In genomic region chr6:105188251-105188650, GRCh38 we compare ENCODE assay signal across 10 cellular contexts.
"Had no signal": no experiment of that assay in that cellular context is flagged by ENCODE, and none has a peak within 500 bp of the region (broad histone marks: within the 10 kb centered on the region; RNA-seq: fewer than 3 reads in every experiment).

No MANE protein-coding gene starts in this region.

- H3K36me3 ChIP-seq: HAP-1 had no signal

- H3K4me2 ChIP-seq: GM23338 had no signal

- H3K9ac ChIP-seq: GM23248 had no signal

- H3K4me3 ChIP-seq: GM23248, GM23338, HAP-1 had no signal

- H2AFZ ChIP-seq: GM23248, GM23338 had no signal

- ATAC-seq: GM23338 had no signal

- H3K9me3 ChIP-seq: HAP-1 had no signal

- DNase-seq: GM23248, GOT3, H7, H9, HCEC 1CT, HFFc6 had no signal

- FAIRE-seq: H1, H54 had no signal

- H3K27ac ChIP-seq: GM23248 had no signal
